ENCODE assay signal across 16 cellular contexts in genomic region chr13:80562423-80562822, GRCh38.
DNase-seq lines count a peak whose midpoint lies in the region; ATAC-seq lines count a peak whose summit lies in the region.
"Had no signal": no experiment of that assay in that cellular context is flagged by ENCODE, and none has a peak within 500 bp of the region (broad histone marks: within the 10 kb centered on the region; RNA-seq: fewer than 3 reads in every experiment).

No MANE protein-coding gene starts in this region.

- no peaks in the 10 kb centered on the region for H3K27me3 Mint-ChIP-seq in activated CD4-positive, alpha-beta T cell treated with anti-CD3 and anti-CD28 coated beads for 36 hours
- H3K27me3 Mint-ChIP-seq in immature natural killer cell (ENCODE audit: low read depth in 3 of 3) = peaks cover 0 to 1% (median 0%) of the 10 kb centered on the region in 3 donors
- H3K27me3 Mint-ChIP-seq: activated CD4-positive, alpha-beta T cell treated with anti-CD3 and anti-CD28 coated beads, Interleukin-2, amount 10 ng/mL, durations not matched to agents 24 days and 14 days; activated T-cell treated with anti-CD3 and anti-CD28 coated beads, Interleukin-2, amount 50 U/mL, for 24 hours had no signal

- intact Hi-C loops in activated CD4-positive, alpha-beta T cell treated with anti-CD3 and anti-CD28 coated beads for 36 hours (cut with DNase I, micrococcal nuclease) = no loop called here
- intact Hi-C loops in head of caudate nucleus (cut with DNase I) = no loop called here
- intact Hi-C loops in Right ventricle myocardium inferior (cut with DNase I) = no loop called here

- no peak overlapping the region for H3K4me3 Mint-ChIP-seq in activated CD4-positive, alpha-beta T cell treated with anti-CD3 and anti-CD28 coated beads for 36 hours
- peak overlapping the region; percentile 63 to 69 (median 66) for H3K4me3 Mint-ChIP-seq in immature natural killer cell
- H3K4me3 Mint-ChIP-seq: activated CD4-positive, alpha-beta T cell treated with anti-CD3 and anti-CD28 coated beads, Interleukin-2, amount 10 ng/mL, durations not matched to agents 24 days and 14 days; activated T-cell treated with anti-CD3 and anti-CD28 coated beads, Interleukin-2, amount 50 U/mL, for 24 hours had no signal

- DNase-seq in activated CD4-positive, alpha-beta T cell treated with anti-CD3 and anti-CD28 coated beads for 36 hours = no peak
- no peak for DNase-seq in activated CD4-positive, alpha-beta T cell treated with anti-CD3 and anti-CD28 coated beads, Interleukin-2, amount 50 U/mL, for 1 hour
- DNase-seq in NCI-H69 (lab: John Stamatoyannopoulos, UW) (peak; percentile 73), immature natural killer cell (peak in 2 of 3 donors; percentile 2 to 6), amygdala (lab: John Stamatoyannopoulos, UW) (no peak), head of caudate nucleus (no peak), Right ventricle myocardium inferior (ENCODE audit: missing footprints) (no peak)
- DNase-seq: activated CD4-positive, alpha-beta T cell treated with anti-CD3 and anti-CD28 coated beads, Interleukin-2, amount 10 ng/mL, durations not matched to agents 24 days and 14 days; activated T-cell treated with anti-CD3 and anti-CD28 coated beads, Interleukin-2, amount 50 U/mL, for 24 hours; NCI-H1694; NK-92 treated with Interleukin-12 subunit alpha and Interleukin-12 subunit beta, amount 100 ng/mL, for 24 hours; stimulated activated CD4-positive, alpha-beta T cell treated with anti-CD3 and anti-CD28 coated beads, Interleukin-1b, Interleukin-23, amount 100 ng/mL, for 48 hours; T-helper 9 cell had no signal

- POLR2A ChIA-PET in activated CD4-positive, alpha-beta T cell treated with anti-CD3 and anti-CD28 coated beads for 36 hours (lab: Charles Lee) = no interaction called here

- no peaks in the 10 kb centered on the region for H3K36me3 Mint-ChIP-seq in activated CD4-positive, alpha-beta T cell treated with anti-CD3 and anti-CD28 coated beads for 36 hours (ENCODE audit: low read depth)
- H3K36me3 Mint-ChIP-seq in immature natural killer cell = peaks cover 0 to 3% (median 0%) of the 10 kb centered on the region in 3 donors

- peak overlapping the region; percentile 6 for H3K27ac Mint-ChIP-seq in activated CD4-positive, alpha-beta T cell treated with anti-CD3 and anti-CD28 coated beads for 36 hours
- peak overlapping the region in 2 of 6 donors; percentile 8 to 22 for H3K27ac Mint-ChIP-seq in immature natural killer cell
- H3K27ac Mint-ChIP-seq: activated CD4-positive, alpha-beta T cell treated with anti-CD3 and anti-CD28 coated beads, Interleukin-2, amount 10 ng/mL, durations not matched to agents 24 days and 14 days; activated naive CD4-positive, alpha-beta T cell treated with anti-CD3 and anti-CD28 coated beads, Interleukin-2, amount 50 U/mL, for 72 hours; activated T-cell treated with anti-CD3 and anti-CD28 coated beads, Interleukin-2, amount 50 U/mL, for 24 hours had no signal

- CTCF ChIA-PET in activated CD4-positive, alpha-beta T cell treated with anti-CD3 and anti-CD28 coated beads for 36 hours (lab: Charles Lee) = no interaction called here

- peaks cover 17% of the 10 kb centered on the region for H3K4me1 Mint-ChIP-seq in activated CD4-positive, alpha-beta T cell treated with anti-CD3 and anti-CD28 coated beads for 36 hours
- peaks cover 28 to 33% of the 10 kb centered on the region in 2 donors for H3K4me1 Mint-ChIP-seq in immature natural killer cell
- H3K4me1 Mint-ChIP-seq: activated CD4-positive, alpha-beta T cell treated with anti-CD3 and anti-CD28 coated beads, Interleukin-2, amount 10 ng/mL, durations not matched to agents 24 days and 14 days had no signal

- no peak for ATAC-seq in activated CD4-positive, alpha-beta T cell treated with anti-CD3 and anti-CD28 coated beads for 36 hours
- ATAC-seq in HG03469 (IDR thresholded peaks at IDR 0.05; ENCODE audit: unreplicated experiment) (no peak), Right ventricle myocardium inferior (no peak)
- ATAC-seq: A549; activated naive CD4-positive, alpha-beta T cell treated with anti-CD3 and anti-CD28 coated beads, Interleukin-2, amount 50 U/mL, for 72 hours had no signal

- H3K9me3 Mint-ChIP-seq in activated CD4-positive, alpha-beta T cell treated with anti-CD3 and anti-CD28 coated beads for 36 hours (ENCODE audit: low read depth) = no peaks in the 10 kb centered on the region
- H3K9me3 Mint-ChIP-seq in immature natural killer cell = no peaks in the 10 kb centered on the region
- H3K9me3 Mint-ChIP-seq: activated CD4-positive, alpha-beta T cell treated with anti-CD3 and anti-CD28 coated beads, Interleukin-2, amount 10 ng/mL, durations not matched to agents 24 days and 14 days had no signal

Comparison
In these comparisons a context has a peak if more than half of its experiments do, and no peak if none do; other contexts are left out.
1. DNase-seq: peak in NCI-H69 (single experiment) and immature natural killer cell (2 of 3); none in activated CD4-positive, alpha-beta T cell treated with anti-CD3 and anti-CD28 coated beads for 36 hours (single experiment), activated CD4-positive, alpha-beta T cell treated with anti-CD3 and anti-CD28 coated beads, Interleukin-2, amount 50 U/mL, for 1 hour (single experiment), amygdala (0 of 56), head of caudate nucleus (0 of 42) and Right ventricle myocardium inferior (single experiment).